In the genomic region with DNA sequence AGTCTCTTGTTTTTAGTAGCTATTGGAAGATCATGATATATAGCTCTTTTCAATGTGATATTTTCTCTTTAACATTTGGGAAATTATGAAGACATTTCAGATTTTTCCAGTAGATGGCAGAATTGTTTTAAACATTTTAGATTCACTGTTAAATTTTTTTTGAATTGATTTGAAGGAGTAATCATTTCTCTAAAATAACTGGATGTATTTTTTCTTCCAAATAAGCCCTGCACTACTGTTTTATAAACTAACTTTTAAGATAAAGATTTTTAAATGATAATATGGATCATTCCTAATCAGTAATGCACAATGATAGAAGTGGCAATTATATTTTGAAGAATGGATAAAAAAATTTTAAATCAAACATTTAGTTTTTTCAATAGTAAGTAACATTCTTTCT, we compare ENCODE assay signal across 10 cellular contexts. TPM values are rescaled to one million over a fixed set of nuclear protein-coding genes. Genes with fewer than 3 reads are reported as not detected.
DNase-seq lines count a peak whose midpoint lies in the region; ATAC-seq and TF ChIP-seq lines count a peak whose summit lies in the region.
"Had no signal": no experiment of that assay in that cellular context is flagged by ENCODE, and none has a peak within 500 bp of the region (broad histone marks: within the 10 kb centered on the region; RNA-seq: fewer than 3 reads in every experiment).

No MANE protein-coding gene starts in this region.

- ATAC-seq in GM19395 (IDR thresholded peaks at IDR 0.05; ENCODE audit: unreplicated experiment) = no peak
- ATAC-seq: T-helper 17 cell had no signal

- TF ChIP-seq CTCF in AG09319 (IDR thresholded peaks at IDR 0.05; ENCODE audit: low read depth, low read length) = peak; percentile 17

- DNase-seq in AG09319 (ENCODE audit: extremely low read depth, low read depth) (no peak), HCEC 1CT (peak; percentile 43), SK-MEL-5 (ENCODE audit: low read depth, low spot score) (peak; percentile 52), glomerular visceral epithelial cell (ENCODE audit: extremely low spot score) (peak; percentile 26), Ammon's horn (ENCODE audit: low spot score) (no peak)
- no peak for DNase-seq in activated CD4-positive, alpha-beta T cell treated with anti-CD3 and anti-CD28 coated beads for 1 hour
- DNase-seq in stimulated activated naive CD4-positive, alpha-beta T cell treated with Interleukin-2 at 50 U/mL for 16 hours (lab: John Stamatoyannopoulos, UW) = no peak
- DNase-seq: central memory CD4-positive, alpha-beta T cell; T-helper 17 cell had no signal

- in situ Hi-C loops in SK-MEL-5 (cut with HindIII; ENCODE audit: low pct_unique_long_range_greater_than_20kb, low sequenced_read_pairs) = no loop called here

RNA-seq across cellular contexts. Expression of a gene that starts 14.2 kb away (rescaled TPM):
- 47.8 and 60.3 TPM in 2 replicates for total RNA-seq in SK-MEL-5 (2014; rRNA removed; shearing (Covaris generic))
- polyA plus RNA-seq in SK-MEL-5 (2015; cell fraction: cytosol; rRNA removed) = 26.5 and 45.7 TPM in 2 replicates
- polyA plus RNA-seq in SK-MEL-5 (2015; cell fraction: nucleus; rRNA removed) = 1.6 and 8.5 TPM in 2 replicates

RNA-seq across cellular contexts. Expression of a gene that starts 14.3 kb away (rescaled TPM):
- 13.6 and 13.9 TPM in 2 replicates for total RNA-seq in SK-MEL-5 (2014; rRNA removed; shearing (Covaris generic))
- 11.1 and 11.4 TPM in 2 replicates for polyA plus RNA-seq in SK-MEL-5 (2015; cell fraction: cytosol; rRNA removed)
- polyA plus RNA-seq in SK-MEL-5 (2015; cell fraction: nucleus; rRNA removed) = 8.6 and 17.6 TPM in 2 replicates

Comparison
In these comparisons a context has a peak if more than half of its experiments do, and no peak if none do; other contexts are left out.
1. DNase-seq: peak in HCEC 1CT (single experiment), SK-MEL-5 (single experiment) and glomerular visceral epithelial cell (single experiment); none in AG09319 (single experiment), activated CD4-positive, alpha-beta T cell treated with anti-CD3 and anti-CD28 coated beads for 1 hour (single experiment), stimulated activated naive CD4-positive, alpha-beta T cell treated with Interleukin-2 at 50 U/mL for 16 hours (single experiment) and Ammon's horn (single experiment).